8 cellular contexts compared by ENCODE assay signal in genomic region chr11:62610814-62611704, GRCh38. TPM values are rescaled to one million over a fixed set of nuclear protein-coding genes. Genes with fewer than 3 reads are reported as not detected.
DNase-seq lines count a peak whose midpoint lies in the region; FAIRE-seq and TF ChIP-seq lines count a peak whose summit lies in the region.

No MANE protein-coding gene starts in this region.

- peak overlapping the region; percentile 70 to 84 for H3K4me3 ChIP-seq in foreskin fibroblast (ENCODE audit: low read depth in 1 of 2, low read length in 2 of 2)
- H3K4me3 ChIP-seq in skeletal muscle satellite cell (ENCODE audit: low read length): peak overlapping the region; percentile 74

- peak; percentile 31 for DNase-seq in GM12892 (ENCODE audit: insufficient read length)
- no peak for DNase-seq in foreskin fibroblast
- no peak for DNase-seq in NCI-H146 (lab: John Stamatoyannopoulos, UW)
- DNase-seq in DMS79 treated with DMSO at 0.1 percent for 48 hours (lab: John Stamatoyannopoulos, UW): no peak
- no peak for DNase-seq in dedifferentiated amniotic fluid mesenchymal stem cell (ENCODE audit: extremely low spot score)
- DNase-seq in SKM-1 treated with dmso at 0.1 percent for 144 hours (lab: John Stamatoyannopoulos, UW; ENCODE audit: unreplicated experiment): no peak

- H3K9ac ChIP-seq in skeletal muscle satellite cell (ENCODE audit: low read depth, low read length): peak overlapping the region; percentile 88

- FAIRE-seq in GM12892 (lab: Jason Lieb, UNC): no peak

- H3K9me3 ChIP-seq in skeletal muscle satellite cell (replicated peaks; ENCODE audit: low read length): no peaks in the 10 kb centered on the region

- H3K27me3 ChIP-seq in skeletal muscle satellite cell (ENCODE audit: control insufficient read depth, insufficient read depth, low read length): no peaks in the 10 kb centered on the region

- TF ChIP-seq CTCF in VCaP (conservative IDR thresholded peaks at IDR 0.05) (no peak), foreskin fibroblast (IDR thresholded peaks at IDR 0.05; ENCODE audit: low read depth, low read length) (no peak)

- H3K4me2 ChIP-seq in skeletal muscle satellite cell (ENCODE audit: low read length): peak overlapping the region; percentile 85

- peak overlapping the region; percentile 87 for H3K27ac ChIP-seq in VCaP

- no peak for TF ChIP-seq POLR2A in GM12892 (IDR thresholded peaks at IDR 0.05; ENCODE audit: low read depth, low read length)

- peaks cover 30% of the 10 kb centered on the region for H3K4me1 ChIP-seq in skeletal muscle satellite cell (ENCODE audit: control insufficient read depth, insufficient read depth, low read length)

- H3K36me3 ChIP-seq in skeletal muscle satellite cell (ENCODE audit: insufficient read depth, low read length): peaks cover 39% of the 10 kb centered on the region

RNA-seq across cellular contexts. Expression of gene EML3, which starts 1.5 kb away (rescaled TPM):
- polyA plus RNA-seq in GM12892 (2012; ENCODE audit: missing spikeins): 30.5 TPM
- total RNA-seq in skeletal muscle satellite cell (2012; rRNA removed): 13.8 and 19.0 TPM in 2 replicates

RNA-seq across cellular contexts. Expression of gene ROM1, which starts 2.0 kb away (rescaled TPM):
- 2.0 TPM for polyA plus RNA-seq in GM12892 (2012; ENCODE audit: missing spikeins)
- 3.3 and 4.3 TPM in 2 replicates for total RNA-seq in skeletal muscle satellite cell (2012; rRNA removed)

RNA-seq across cellular contexts. Expression of gene MTA2, which starts 9.4 kb away (rescaled TPM):
- 111 TPM for polyA plus RNA-seq in GM12892 (2012; ENCODE audit: missing spikeins)
- total RNA-seq in skeletal muscle satellite cell (2012; rRNA removed): 90.0 and 104 TPM in 2 replicates

RNA-seq across cellular contexts. Expression of gene B3GAT3, which starts 10.7 kb away (rescaled TPM):
- 13.6 TPM for polyA plus RNA-seq in GM12892 (2012; ENCODE audit: missing spikeins)
- 31.2 and 42.1 TPM in 2 replicates for total RNA-seq in skeletal muscle satellite cell (2012; rRNA removed)

RNA-seq across cellular contexts. Expression of gene TUT1, which starts 19.7 kb away (rescaled TPM):
- 13.1 TPM for polyA plus RNA-seq in GM12892 (2012; ENCODE audit: missing spikeins)
- total RNA-seq in skeletal muscle satellite cell (2012; rRNA removed): 6.1 and 8.1 TPM in 2 replicates
